1 cellular context compared by ENCODE assay signal in the genomic region with DNA sequence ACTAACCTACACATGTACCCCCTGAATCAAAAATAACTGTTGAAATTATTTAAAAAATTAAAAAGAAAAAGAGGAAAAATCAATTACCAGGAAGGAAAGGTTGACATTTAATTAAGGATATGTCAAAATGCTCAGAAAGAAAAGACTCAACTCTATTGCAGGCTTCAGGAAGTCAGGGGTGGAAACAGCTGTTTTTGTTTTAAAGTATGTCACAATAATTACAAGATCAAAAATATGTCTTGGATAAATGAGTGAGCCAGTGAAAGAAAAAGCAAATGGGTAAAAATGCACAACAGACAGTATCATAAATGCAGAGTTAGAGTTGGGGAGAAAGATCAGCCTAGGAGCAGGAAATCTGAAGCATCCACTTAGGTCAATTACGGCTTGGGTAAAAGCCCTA.
TF ChIP-seq lines count a peak whose summit lies in the region.

No MANE protein-coding gene starts in this region.

TF ChIP-seq in GM23338, 12 proteins besides CTCF, POLR2A, EP300 and RAD21 (continued from another document):
- TF ChIP-seq, protein P1, sequence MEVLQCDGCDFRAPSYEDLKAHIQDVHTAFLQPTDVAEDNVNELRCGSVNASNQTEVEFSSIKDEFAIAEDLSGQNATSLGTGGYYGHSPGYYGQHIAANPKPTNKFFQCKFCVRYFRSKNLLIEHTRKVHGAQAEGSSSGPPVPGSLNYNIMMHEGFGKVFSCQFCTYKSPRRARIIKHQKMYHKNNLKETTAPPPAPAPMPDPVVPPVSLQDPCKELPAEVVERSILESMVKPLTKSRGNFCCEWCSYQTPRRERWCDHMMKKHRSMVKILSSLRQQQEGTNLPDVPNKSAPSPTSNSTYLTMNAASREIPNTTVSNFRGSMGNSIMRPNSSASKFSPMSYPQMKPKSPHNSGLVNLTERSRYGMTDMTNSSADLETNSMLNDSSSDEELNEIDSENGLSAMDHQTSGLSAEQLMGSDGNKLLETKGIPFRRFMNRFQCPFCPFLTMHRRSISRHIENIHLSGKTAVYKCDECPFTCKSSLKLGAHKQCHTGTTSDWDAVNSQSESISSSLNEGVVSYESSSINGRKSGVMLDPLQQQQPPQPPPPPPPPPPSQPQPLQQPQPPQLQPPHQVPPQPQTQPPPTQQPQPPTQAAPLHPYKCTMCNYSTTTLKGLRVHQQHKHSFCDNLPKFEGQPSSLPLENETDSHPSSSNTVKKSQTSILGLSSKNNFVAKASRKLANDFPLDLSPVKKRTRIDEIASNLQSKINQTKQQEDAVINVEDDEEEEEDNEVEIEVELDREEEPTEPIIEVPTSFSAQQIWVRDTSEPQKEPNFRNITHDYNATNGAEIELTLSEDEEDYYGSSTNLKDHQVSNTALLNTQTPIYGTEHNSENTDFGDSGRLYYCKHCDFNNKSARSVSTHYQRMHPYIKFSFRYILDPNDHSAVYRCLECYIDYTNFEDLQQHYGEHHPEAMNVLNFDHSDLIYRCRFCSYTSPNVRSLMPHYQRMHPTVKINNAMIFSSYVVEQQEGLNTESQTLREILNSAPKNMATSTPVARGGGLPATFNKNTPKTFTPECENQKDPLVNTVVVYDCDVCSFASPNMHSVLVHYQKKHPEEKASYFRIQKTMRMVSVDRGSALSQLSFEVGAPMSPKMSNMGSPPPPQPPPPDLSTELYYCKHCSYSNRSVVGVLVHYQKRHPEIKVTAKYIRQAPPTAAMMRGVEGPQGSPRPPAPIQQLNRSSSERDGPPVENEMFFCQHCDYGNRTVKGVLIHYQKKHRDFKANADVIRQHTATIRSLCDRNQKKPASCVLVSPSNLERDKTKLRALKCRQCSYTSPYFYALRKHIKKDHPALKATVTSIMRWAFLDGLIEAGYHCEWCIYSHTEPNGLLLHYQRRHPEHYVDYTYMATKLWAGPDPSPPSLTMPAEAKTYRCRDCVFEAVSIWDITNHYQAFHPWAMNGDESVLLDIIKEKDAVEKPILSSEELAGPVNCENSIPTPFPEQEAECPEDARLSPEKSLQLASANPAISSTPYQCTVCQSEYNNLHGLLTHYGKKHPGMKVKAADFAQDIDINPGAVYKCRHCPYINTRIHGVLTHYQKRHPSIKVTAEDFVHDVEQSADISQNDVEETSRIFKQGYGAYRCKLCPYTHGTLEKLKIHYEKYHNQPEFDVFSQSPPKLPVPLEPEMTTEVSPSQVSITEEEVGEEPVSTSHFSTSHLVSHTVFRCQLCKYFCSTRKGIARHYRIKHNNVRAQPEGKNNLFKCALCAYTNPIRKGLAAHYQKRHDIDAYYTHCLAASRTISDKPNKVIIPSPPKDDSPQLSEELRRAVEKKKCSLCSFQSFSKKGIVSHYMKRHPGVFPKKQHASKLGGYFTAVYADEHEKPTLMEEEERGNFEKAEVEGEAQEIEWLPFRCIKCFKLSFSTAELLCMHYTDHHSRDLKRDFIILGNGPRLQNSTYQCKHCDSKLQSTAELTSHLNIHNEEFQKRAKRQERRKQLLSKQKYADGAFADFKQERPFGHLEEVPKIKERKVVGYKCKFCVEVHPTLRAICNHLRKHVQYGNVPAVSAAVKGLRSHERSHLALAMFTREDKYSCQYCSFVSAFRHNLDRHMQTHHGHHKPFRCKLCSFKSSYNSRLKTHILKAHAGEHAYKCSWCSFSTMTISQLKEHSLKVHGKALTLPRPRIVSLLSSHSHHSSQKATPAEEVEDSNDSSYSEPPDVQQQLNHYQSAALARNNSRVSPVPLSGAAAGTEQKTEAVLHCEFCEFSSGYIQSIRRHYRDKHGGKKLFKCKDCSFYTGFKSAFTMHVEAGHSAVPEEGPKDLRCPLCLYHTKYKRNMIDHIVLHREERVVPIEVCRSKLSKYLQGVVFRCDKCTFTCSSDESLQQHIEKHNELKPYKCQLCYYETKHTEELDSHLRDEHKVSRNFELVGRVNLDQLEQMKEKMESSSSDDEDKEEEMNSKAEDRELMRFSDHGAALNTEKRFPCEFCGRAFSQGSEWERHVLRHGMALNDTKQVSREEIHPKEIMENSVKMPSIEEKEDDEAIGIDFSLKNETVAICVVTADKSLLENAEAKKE (CRISPR knock-in tag; IDR thresholded peaks at IDR 0.05): no peak
